Comparison of ENCODE assay signal across 1 cellular context in genomic region chr1:43296207-43296606, GRCh38.
TF ChIP-seq lines count a peak whose summit lies in the region.

No MANE protein-coding gene starts in this region.

TF ChIP-seq in SK-N-SH, 30 proteins besides CTCF, POLR2A, EP300 and RAD21 (continued from another document):
- TF ChIP-seq ZBTB33 (IDR thresholded peaks at IDR 0.05; ENCODE audit: borderline replicate concordance, low read depth), result no peak
- TF ChIP-seq GATA2 (CRISPR knock-in tag; IDR thresholded peaks at IDR 0.05), result no peak
- no peak for TF ChIP-seq FOSL2 (IDR thresholded peaks at IDR 0.05; ENCODE audit: borderline replicate concordance, low read depth)
- TF ChIP-seq MAX (IDR thresholded peaks at IDR 0.05; ENCODE audit: low read depth), result no peak
- TF ChIP-seq RFX5 (IDR thresholded peaks at IDR 0.05; ENCODE audit: low read length), result no peak
- no peak for TF ChIP-seq ELF1 (IDR thresholded peaks at IDR 0.05)
- TF ChIP-seq USF1 (IDR thresholded peaks at IDR 0.05; ENCODE audit: borderline replicate concordance, low read depth), result no peak
- TF ChIP-seq SMC3 (IDR thresholded peaks at IDR 0.05; ENCODE audit: low read depth, low read length), result no peak
- TF ChIP-seq REST (IDR thresholded peaks at IDR 0.05; ENCODE audit: low read depth, low read length), result no peak
- no peak for TF ChIP-seq POLR2AphosphoS5 (IDR thresholded peaks at IDR 0.05; ENCODE audit: low read depth, low read length)
- no peak for TF ChIP-seq MXI1 (IDR thresholded peaks at IDR 0.05; ENCODE audit: low read depth, low read length)
- no peak for TF ChIP-seq GABPA (IDR thresholded peaks at IDR 0.05; ENCODE audit: low read depth)
